In the genomic region with DNA sequence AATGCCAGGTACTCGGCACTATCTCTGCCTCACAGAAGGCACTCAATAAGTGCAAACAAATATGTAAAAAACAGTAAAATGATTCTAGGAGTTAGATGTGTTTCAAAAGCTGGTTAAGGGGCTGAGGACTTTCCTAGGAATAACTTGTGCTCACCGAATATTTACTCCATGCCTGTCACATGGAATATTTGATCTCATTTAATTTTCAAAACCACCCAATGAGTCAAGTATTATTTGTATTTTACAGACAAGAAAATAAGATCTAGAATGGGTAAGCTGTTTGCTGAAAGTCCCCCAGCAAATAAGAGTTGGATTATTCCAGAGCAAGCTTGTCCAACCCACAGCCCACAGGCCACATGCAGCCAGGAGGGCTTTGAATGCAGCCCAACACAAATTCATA, we compare ENCODE assay signal across 2 cellular contexts.
A peak's percentile ranks its signal among the peaks of the same experiment; 100 is the strongest.
TF ChIP-seq lines count a peak whose summit lies in the region.

No MANE protein-coding gene starts in this region.

TF ChIP-seq in HEK293, 187 proteins besides CTCF, POLR2A, EP300 and RAD21:
- TF ChIP-seq, protein P1, sequence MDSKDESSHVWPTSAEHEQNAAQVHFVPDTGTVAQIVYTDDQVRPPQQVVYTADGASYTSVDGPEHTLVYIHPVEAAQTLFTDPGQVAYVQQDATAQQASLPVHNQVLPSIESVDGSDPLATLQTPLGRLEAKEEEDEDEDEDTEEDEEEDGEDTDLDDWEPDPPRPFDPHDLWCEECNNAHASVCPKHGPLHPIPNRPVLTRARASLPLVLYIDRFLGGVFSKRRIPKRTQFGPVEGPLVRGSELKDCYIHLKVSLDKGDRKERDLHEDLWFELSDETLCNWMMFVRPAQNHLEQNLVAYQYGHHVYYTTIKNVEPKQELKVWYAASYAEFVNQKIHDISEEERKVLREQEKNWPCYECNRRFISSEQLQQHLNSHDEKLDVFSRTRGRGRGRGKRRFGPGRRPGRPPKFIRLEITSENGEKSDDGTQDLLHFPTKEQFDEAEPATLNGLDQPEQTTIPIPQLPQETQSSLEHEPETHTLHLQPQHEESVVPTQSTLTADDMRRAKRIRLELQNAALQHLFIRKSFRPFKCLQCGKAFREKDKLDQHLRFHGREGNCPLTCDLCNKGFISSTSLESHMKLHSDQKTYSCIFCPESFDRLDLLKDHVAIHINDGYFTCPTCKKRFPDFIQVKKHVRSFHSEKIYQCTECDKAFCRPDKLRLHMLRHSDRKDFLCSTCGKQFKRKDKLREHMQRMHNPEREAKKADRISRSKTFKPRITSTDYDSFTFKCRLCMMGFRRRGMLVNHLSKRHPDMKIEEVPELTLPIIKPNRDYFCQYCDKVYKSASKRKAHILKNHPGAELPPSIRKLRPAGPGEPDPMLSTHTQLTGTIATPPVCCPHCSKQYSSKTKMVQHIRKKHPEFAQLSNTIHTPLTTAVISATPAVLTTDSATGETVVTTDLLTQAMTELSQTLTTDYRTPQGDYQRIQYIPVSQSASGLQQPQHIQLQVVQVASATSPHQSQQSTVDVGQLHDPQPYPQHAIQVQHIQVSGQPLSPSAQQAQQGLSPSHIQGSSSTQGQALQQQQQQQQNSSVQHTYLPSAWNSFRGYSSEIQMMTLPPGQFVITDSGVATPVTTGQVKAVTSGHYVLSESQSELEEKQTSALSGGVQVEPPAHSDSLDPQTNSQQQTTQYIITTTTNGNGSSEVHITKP (tag by site-specific recombination; IDR thresholded peaks at IDR 0.05), result peak; percentile 49; the same call in 1 of the 2 replicates
- TF ChIP-seq, protein P2, sequence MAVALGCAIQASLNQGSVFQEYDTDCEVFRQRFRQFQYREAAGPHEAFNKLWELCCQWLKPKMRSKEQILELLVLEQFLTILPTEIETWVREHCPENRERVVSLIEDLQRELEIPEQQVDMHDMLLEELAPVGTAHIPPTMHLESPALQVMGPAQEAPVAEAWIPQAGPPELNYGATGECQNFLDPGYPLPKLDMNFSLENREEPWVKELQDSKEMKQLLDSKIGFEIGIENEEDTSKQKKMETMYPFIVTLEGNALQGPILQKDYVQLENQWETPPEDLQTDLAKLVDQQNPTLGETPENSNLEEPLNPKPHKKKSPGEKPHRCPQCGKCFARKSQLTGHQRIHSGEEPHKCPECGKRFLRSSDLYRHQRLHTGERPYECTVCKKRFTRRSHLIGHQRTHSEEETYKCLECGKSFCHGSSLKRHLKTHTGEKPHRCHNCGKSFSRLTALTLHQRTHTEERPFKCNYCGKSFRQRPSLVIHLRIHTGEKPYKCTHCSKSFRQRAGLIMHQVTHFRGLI (tag by site-specific recombination; IDR thresholded peaks at IDR 0.05), result no peak

TF ChIP-seq in K562, 482 proteins besides CTCF, POLR2A, EP300 and RAD21:
- TF ChIP-seq ZBTB1 (CRISPR knock-in tag; IDR thresholded peaks at IDR 0.05; ENCODE audit: borderline replicate concordance, low read depth) (no peak), CBFB (CRISPR knock-in tag; IDR thresholded peaks at IDR 0.05) (no peak), SLC30A9 (CRISPR knock-in tag; IDR thresholded peaks at IDR 0.05) (no peak), ATF7 (IDR thresholded peaks at IDR 0.05) (peak; percentile 19; the same call in 1 of the 2 replicates), SMAD1 (IDR thresholded peaks at IDR 0.05; ENCODE audit: low read depth, low read length, partially characterized antibody) (no peak), PRPF4 (IDR thresholded peaks at IDR 0.05; ENCODE audit: insufficient read depth, low read depth, low read length, poor library complexity, severe bottlenecking) (no peak), RBM34 (IDR thresholded peaks at IDR 0.05; ENCODE audit: borderline replicate concordance, insufficient read depth, low read length) (no peak)
- TF ChIP-seq, protein P1 (IDR thresholded peaks at IDR 0.05; ENCODE audit: partially characterized antibody), result peak; percentile 94
- TF ChIP-seq, protein P3, sequence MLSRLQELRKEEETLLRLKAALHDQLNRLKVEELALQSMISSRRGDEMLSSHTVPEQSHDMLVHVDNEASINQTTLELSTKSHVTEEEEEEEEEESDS (CRISPR knock-in tag; IDR thresholded peaks at IDR 0.05), result no peak
- TF ChIP-seq, protein P4, sequence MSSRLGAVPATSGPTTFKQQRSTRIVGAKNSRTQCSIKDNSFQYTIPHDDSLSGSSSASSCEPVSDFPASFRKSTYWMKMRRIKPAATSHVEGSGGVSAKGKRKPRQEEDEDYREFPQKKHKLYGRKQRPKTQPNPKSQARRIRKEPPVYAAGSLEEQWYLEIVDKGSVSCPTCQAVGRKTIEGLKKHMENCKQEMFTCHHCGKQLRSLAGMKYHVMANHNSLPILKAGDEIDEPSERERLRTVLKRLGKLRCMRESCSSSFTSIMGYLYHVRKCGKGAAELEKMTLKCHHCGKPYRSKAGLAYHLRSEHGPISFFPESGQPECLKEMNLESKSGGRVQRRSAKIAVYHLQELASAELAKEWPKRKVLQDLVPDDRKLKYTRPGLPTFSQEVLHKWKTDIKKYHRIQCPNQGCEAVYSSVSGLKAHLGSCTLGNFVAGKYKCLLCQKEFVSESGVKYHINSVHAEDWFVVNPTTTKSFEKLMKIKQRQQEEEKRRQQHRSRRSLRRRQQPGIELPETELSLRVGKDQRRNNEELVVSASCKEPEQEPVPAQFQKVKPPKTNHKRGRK (tag; IDR thresholded peaks at IDR 0.05), result no peak
- TF ChIP-seq, protein P5, sequence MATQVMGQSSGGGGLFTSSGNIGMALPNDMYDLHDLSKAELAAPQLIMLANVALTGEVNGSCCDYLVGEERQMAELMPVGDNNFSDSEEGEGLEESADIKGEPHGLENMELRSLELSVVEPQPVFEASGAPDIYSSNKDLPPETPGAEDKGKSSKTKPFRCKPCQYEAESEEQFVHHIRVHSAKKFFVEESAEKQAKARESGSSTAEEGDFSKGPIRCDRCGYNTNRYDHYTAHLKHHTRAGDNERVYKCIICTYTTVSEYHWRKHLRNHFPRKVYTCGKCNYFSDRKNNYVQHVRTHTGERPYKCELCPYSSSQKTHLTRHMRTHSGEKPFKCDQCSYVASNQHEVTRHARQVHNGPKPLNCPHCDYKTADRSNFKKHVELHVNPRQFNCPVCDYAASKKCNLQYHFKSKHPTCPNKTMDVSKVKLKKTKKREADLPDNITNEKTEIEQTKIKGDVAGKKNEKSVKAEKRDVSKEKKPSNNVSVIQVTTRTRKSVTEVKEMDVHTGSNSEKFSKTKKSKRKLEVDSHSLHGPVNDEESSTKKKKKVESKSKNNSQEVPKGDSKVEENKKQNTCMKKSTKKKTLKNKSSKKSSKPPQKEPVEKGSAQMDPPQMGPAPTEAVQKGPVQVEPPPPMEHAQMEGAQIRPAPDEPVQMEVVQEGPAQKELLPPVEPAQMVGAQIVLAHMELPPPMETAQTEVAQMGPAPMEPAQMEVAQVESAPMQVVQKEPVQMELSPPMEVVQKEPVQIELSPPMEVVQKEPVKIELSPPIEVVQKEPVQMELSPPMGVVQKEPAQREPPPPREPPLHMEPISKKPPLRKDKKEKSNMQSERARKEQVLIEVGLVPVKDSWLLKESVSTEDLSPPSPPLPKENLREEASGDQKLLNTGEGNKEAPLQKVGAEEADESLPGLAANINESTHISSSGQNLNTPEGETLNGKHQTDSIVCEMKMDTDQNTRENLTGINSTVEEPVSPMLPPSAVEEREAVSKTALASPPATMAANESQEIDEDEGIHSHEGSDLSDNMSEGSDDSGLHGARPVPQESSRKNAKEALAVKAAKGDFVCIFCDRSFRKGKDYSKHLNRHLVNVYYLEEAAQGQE (CRISPR knock-in tag; IDR thresholded peaks at IDR 0.05; ENCODE audit: low read depth), result no peak
